ENCODE assay signal across 1 cellular context in genomic region chr6:167341665-167342655, GRCh38.
TF ChIP-seq lines count a peak whose summit lies in the region.

No MANE protein-coding gene starts in this region.

TF ChIP-seq in HEK293, 187 proteins besides CTCF, POLR2A, EP300 and RAD21 (continued from another document):
- TF ChIP-seq ZNF658 (tag by site-specific recombination; IDR thresholded peaks at IDR 0.05) (no peak), ZNF133 (tag by site-specific recombination; IDR thresholded peaks at IDR 0.05) (no peak), ZSCAN18 (tag by site-specific recombination; IDR thresholded peaks at IDR 0.05) (no peak), ZNF157 (tag by site-specific recombination; IDR thresholded peaks at IDR 0.05) (no peak), PRDM2 (tag by site-specific recombination; IDR thresholded peaks at IDR 0.05; ENCODE audit: borderline replicate concordance) (no peak), ZNF513 (tag by site-specific recombination; IDR thresholded peaks at IDR 0.05) (no peak), PRDM6 (tag by site-specific recombination; IDR thresholded peaks at IDR 0.05) (no peak), ZNF404 (tag by site-specific recombination; IDR thresholded peaks at IDR 0.05) (no peak), ZSCAN16 (tag by site-specific recombination; IDR thresholded peaks at IDR 0.05) (no peak)
